ENCODE assay signal across 9 cellular contexts in genomic region chr6:77573843-77574242, GRCh38.
"Had no signal": no experiment of that assay in that cellular context is flagged by ENCODE, and none has a peak within 500 bp of the region (broad histone marks: within the 10 kb centered on the region; RNA-seq: fewer than 3 reads in every experiment).

No MANE protein-coding gene starts in this region.

- ATAC-seq: GM23338, HCT116, HepG2 had no signal

- H3K4me3 ChIP-seq: GM23338, HAP-1 had no signal

- H3K27ac ChIP-seq: HL-60 had no signal

- H3K4me1 ChIP-seq: HAP-1 had no signal

- H3K36me3 ChIP-seq: HAP-1 had no signal

- H3K4me2 ChIP-seq: GM23338 had no signal

- FAIRE-seq: H1, HepG2 had no signal

- H3K9me3 ChIP-seq: HAP-1 had no signal

- DNase-seq: H7, HFFc6, KBM-7 had no signal

- H2AFZ ChIP-seq: GM23338 had no signal
